Comparison of ENCODE assay signal across 2 cellular contexts in the genomic region with DNA sequence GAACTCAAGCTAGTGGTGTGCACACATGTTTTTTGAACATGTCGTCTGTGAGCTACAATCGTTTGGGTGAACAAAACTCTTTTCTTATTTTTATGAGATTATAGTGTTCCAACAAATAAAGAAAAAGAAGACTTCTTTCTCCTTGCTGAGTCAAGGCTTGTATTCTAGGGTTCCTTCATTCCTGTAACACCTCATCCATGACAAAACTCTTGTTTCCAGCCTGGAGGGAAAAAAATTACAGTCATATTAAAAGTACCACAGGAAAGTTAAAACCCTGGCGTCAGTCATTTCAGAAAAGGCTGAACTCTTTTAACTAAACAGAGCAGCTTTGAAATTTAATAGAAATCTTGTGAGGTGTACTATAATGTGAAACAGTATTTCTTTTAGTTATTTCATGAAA.
TF ChIP-seq lines count a peak whose summit lies in the region.

No MANE protein-coding gene starts in this region.

TF ChIP-seq in liver, 16 proteins besides CTCF, POLR2A, EP300 and RAD21 (continued from another document):
- no peak for TF ChIP-seq YY1 (IDR thresholded peaks at IDR 0.05)
- TF ChIP-seq GABPA (IDR thresholded peaks at IDR 0.05 in 1 of 2, conservative IDR thresholded peaks at IDR 0.05 in 1 of 2): no peak
- TF ChIP-seq, protein P1, sequence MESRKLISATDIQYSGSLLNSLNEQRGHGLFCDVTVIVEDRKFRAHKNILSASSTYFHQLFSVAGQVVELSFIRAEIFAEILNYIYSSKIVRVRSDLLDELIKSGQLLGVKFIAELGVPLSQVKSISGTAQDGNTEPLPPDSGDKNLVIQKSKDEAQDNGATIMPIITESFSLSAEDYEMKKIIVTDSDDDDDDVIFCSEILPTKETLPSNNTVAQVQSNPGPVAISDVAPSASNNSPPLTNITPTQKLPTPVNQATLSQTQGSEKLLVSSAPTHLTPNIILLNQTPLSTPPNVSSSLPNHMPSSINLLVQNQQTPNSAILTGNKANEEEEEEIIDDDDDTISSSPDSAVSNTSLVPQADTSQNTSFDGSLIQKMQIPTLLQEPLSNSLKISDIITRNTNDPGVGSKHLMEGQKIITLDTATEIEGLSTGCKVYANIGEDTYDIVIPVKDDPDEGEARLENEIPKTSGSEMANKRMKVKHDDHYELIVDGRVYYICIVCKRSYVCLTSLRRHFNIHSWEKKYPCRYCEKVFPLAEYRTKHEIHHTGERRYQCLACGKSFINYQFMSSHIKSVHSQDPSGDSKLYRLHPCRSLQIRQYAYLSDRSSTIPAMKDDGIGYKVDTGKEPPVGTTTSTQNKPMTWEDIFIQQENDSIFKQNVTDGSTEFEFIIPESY (IDR thresholded peaks at IDR 0.05): no peak
- TF ChIP-seq MAX (IDR thresholded peaks at IDR 0.05): no peak
- TF ChIP-seq TAF1 (conservative IDR thresholded peaks at IDR 0.05): no peak
- no peak for TF ChIP-seq HNF4G (IDR thresholded peaks at IDR 0.05)
- no peak for TF ChIP-seq JUND (IDR thresholded peaks at IDR 0.05)
- TF ChIP-seq NR2F2 (IDR thresholded peaks at IDR 0.05): no peak
- TF ChIP-seq REST (IDR thresholded peaks at IDR 0.05): no peak
- no peak for TF ChIP-seq SP1 (IDR thresholded peaks at IDR 0.05)
- TF ChIP-seq HNF4A (conservative IDR thresholded peaks at IDR 0.05): no peak
TF ChIP-seq in liver: peak in this region for 0.

TF ChIP-seq in HepG2, 621 proteins besides CTCF, POLR2A, EP300 and RAD21 (continued from another document):
- TF ChIP-seq PAX8 (CRISPR knock-in tag; IDR thresholded peaks at IDR 0.05; ENCODE audit: borderline replicate concordance) (no peak), ZSCAN30 (CRISPR knock-in tag; IDR thresholded peaks at IDR 0.05) (no peak), ZSCAN25 (CRISPR knock-in tag; IDR thresholded peaks at IDR 0.05) (no peak), ISL2 (CRISPR knock-in tag; IDR thresholded peaks at IDR 0.05) (no peak)
TF ChIP-seq in HepG2: peak in this region for 0.
